In the genomic region with DNA sequence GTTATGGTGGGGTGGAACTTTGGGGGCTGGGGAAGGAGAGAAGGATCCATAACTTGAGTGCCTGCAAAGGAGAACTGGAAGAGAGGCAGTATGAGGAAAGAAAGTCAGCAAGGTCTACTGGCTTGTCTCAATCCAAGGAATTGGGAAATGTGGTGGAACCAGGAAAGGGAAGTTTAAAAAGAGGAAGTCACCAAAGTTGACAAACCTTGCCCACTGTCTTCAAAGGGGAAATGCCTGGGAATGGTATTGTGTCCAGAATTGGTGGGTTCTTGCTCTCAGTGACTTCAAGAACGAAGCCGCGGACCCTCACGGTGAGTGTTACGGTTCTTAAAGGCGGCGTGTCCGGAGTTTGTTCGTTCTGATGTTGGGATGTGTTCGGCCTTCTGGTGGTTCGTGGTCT, we compare ENCODE assay signal across 21 cellular contexts.
"Had no signal": no experiment of that assay in that cellular context is flagged by ENCODE, and none has a peak within 500 bp of the region (broad histone marks: within the 10 kb centered on the region; RNA-seq: fewer than 3 reads in every experiment).

No MANE protein-coding gene starts in this region.

- ATAC-seq: effector memory CD8-positive, alpha-beta T cell; gastrocnemius medialis; heart right ventricle; left lobe of liver; naive thymus-derived CD4-positive, alpha-beta T cell; psoas muscle; right lobe of liver; stimulated activated effector memory CD8-positive, alpha-beta T cell treated with anti-CD3 and anti-CD28 coated beads, Interleukin-12 subunit alpha, Interleukin-12 subunit beta, amount 100 ng/mL, for 72 hours; stimulated activated naive CD8-positive, alpha-beta T cell treated with anti-CD3 and anti-CD28 coated beads, Interleukin-15, Interleukin-2, amounts not matched to agents 100 U/mL and 50 U/mL, for 24 hours had no signal

- H3K36me3 Mint-ChIP-seq: stimulated activated effector memory CD8-positive, alpha-beta T cell treated with anti-CD3 and anti-CD28 coated beads, Interleukin-12 subunit alpha, Interleukin-12 subunit beta, amount 100 ng/mL, for 72 hours had no signal

- DNase-seq: effector memory CD8-positive, alpha-beta T cell; gastrocnemius medialis; heart right ventricle; hypothalamus; islet precursor cell; mammary epithelial cell; naive thymus-derived CD4-positive, alpha-beta T cell; nephron progenitor cell; psoas muscle; retina; right lobe of liver; stimulated activated CD4-positive, alpha-beta T cell treated with anti-CD3 and anti-CD28 coated beads, Interleukin-4, amount 100 ng/mL, for 1 hour; stimulated activated CD8-positive, alpha-beta memory T cell treated with anti-CD3 and anti-CD28 coated beads, Interleukin-4, amount 100 ng/mL, for 48 hours; stimulated activated naive CD8-positive, alpha-beta T cell treated with anti-CD3 and anti-CD28 coated beads, Interleukin-15, Interleukin-2, amounts not matched to agents 100 U/mL and 50 U/mL, for 24 hours; tibial artery had no signal

- H3K4me1 Mint-ChIP-seq: naive thymus-derived CD4-positive, alpha-beta T cell; nephron progenitor cell; stimulated activated effector memory CD8-positive, alpha-beta T cell treated with anti-CD3 and anti-CD28 coated beads, Interleukin-12 subunit alpha, Interleukin-12 subunit beta, amount 100 ng/mL, for 72 hours had no signal

- H3K27ac Mint-ChIP-seq: effector memory CD8-positive, alpha-beta T cell; naive thymus-derived CD4-positive, alpha-beta T cell; nephron progenitor cell; stimulated activated effector memory CD8-positive, alpha-beta T cell treated with anti-CD3 and anti-CD28 coated beads, Interleukin-12 subunit alpha, Interleukin-12 subunit beta, amount 100 ng/mL, for 72 hours had no signal

- H3K4me3 Mint-ChIP-seq: effector memory CD8-positive, alpha-beta T cell; naive thymus-derived CD4-positive, alpha-beta T cell; nephron progenitor cell; stimulated activated effector memory CD8-positive, alpha-beta T cell treated with anti-CD3 and anti-CD28 coated beads, Interleukin-12 subunit alpha, Interleukin-12 subunit beta, amount 100 ng/mL, for 72 hours had no signal

- H3K4me3 ChIP-seq: esophagus muscularis mucosa, gastrocnemius medialis, heart right ventricle, psoas muscle, right lobe of liver, suprapubic skin, tibial artery, upper lobe of left lung, vagina had no signal
